Comparison of ENCODE assay signal across 8 cellular contexts in the genomic region with DNA sequence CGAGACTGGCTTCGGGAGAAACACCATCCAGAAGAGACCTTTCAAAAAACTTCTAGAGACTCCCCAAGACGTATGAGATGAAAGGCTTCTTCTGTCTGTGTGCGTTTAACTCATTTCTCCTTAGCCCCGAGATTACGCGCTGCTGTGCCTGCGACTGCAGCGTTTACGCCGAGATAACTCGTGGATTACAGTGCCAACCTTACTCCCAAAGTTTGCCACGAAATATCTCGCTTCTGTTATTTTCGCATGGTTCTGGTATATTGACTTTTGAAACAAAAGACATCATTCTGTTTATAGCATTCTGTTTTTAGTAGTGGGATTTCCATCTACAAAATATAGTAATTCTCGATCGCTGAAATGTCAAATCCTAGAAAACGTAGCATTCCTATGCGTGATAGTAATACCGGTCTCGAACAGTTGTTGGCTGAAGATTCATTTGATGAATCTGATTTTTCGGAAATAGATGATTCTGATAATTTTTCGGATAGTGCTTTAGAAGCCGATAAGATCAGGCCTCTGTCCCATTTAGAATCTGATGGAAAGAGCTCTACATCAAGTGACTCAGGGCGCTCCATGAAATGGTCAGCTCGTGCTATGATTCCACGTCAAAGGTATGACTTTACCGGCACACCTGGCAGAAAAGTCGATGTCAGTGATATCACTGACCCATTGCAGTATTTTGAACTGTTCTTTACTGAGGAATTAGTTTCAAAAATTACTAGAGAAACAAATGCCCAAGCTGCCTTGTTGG. TPM values are rescaled to one million over a fixed set of nuclear protein-coding genes. Genes with fewer than 3 reads are reported as not detected.
DNase-seq lines count a peak whose midpoint lies in the region; ATAC-seq and TF ChIP-seq lines count a peak whose summit lies in the region.

No MANE protein-coding gene starts in this region.

- H3K36me3 ChIP-seq in GM23338 (ENCODE audit: insufficient read depth) (no peaks in the 10 kb centered on the region), skeletal muscle tissue (ENCODE audit: control insufficient read depth in 3 of 3, insufficient read depth in 3 of 3, low read length in 3 of 3) (peaks cover 0 to 4% (median 0%) of the 10 kb centered on the region in 3 donors)

- H3K4me1 Mint-ChIP-seq in GM23338, result peaks cover 4% of the 10 kb centered on the region; the same call in 2 of the 3 replicates
- H3K4me1 Mint-ChIP-seq in activated B cell treated with CpG ODN at 0.5 μM for 24 hours, result peaks cover 42% of the 10 kb centered on the region

- H3K27me3 ChIP-seq in GM23338 (ENCODE audit: insufficient read depth), result no peaks in the 10 kb centered on the region
- H3K27me3 ChIP-seq in right cardiac atrium (ENCODE audit: control insufficient read depth, insufficient read depth), result no peaks in the 10 kb centered on the region
- H3K27me3 ChIP-seq in skeletal muscle tissue (ENCODE audit: control insufficient read depth in 3 of 3, insufficient read depth in 3 of 3, low read length in 3 of 3), result no peaks in the 10 kb centered on the region

- peak overlapping the region; percentile 80 to 98 (median 83) for H3K9ac ChIP-seq in skeletal muscle tissue (ENCODE audit: low read depth in 1 of 3, low read length in 3 of 3)

- CTCF ChIA-PET in activated B cell treated with CpG ODN at 0.5 μM for 24 hours (lab: Charles Lee), result interaction anchor here (0.9 to 1.6 kb wide), 5 partner anchors 107 to 265 kb away, joined by 3 to 7 read pairs (median 4); a partner anchor contains a TSS

- POLR2A ChIA-PET in activated B cell treated with CpG ODN at 0.5 μM for 24 hours (lab: Charles Lee), result interaction anchor here (0.6 to 2.1 kb wide), 22 partner anchors 8 to 1443 kb away, joined by 3 to 32 read pairs (median 5); a partner anchor contains a TSS

- H3K79me2 ChIP-seq in GM23338 (replicated peaks; ENCODE audit: insufficient read depth), result peaks cover 42% of the 10 kb centered on the region

- DNase-seq in GM23338 (ENCODE audit: low spot score) (no peak), activated B cell treated with CpG ODN at 0.5 μM for 24 hours (no peak), right cardiac atrium (no peak), MV-4-11 (lab: John Stamatoyannopoulos, UW) (no peak), NAMALWA (ENCODE audit: low spot score) (no peak)

- peaks cover 4% of the 10 kb centered on the region; the same call in 2 of the 3 replicates for H3K9me3 Mint-ChIP-seq in GM23338
- H3K9me3 Mint-ChIP-seq in activated B cell treated with CpG ODN at 0.5 μM for 24 hours, result peaks cover 4% of the 10 kb centered on the region

- H3K9me2 ChIP-seq in GM23338 (ENCODE audit: insufficient read depth), result no peaks in the 10 kb centered on the region

- H3K4me1 ChIP-seq in GM23338 (ENCODE audit: insufficient read depth), result peaks cover 9% of the 10 kb centered on the region; the same call in 1 of the 2 replicates
- H3K4me1 ChIP-seq in right cardiac atrium (ENCODE audit: control insufficient read depth, insufficient read depth, low read length), result peaks cover 4% of the 10 kb centered on the region
- H3K4me1 ChIP-seq in skeletal muscle tissue (ENCODE audit: control insufficient read depth in 3 of 3, insufficient read depth in 3 of 3, low read length in 3 of 3), result peaks cover 14 to 30% (median 21%) of the 10 kb centered on the region in 3 donors

- peaks cover 12% of the 10 kb centered on the region for H3K27me3 Mint-ChIP-seq in GM23338 (ENCODE audit: insufficient read depth, low read depth, poor library complexity)
- no peaks in the 10 kb centered on the region for H3K27me3 Mint-ChIP-seq in activated B cell treated with CpG ODN at 0.5 μM for 24 hours

- H3K9me3 ChIP-seq in right cardiac atrium (ENCODE audit: control insufficient read depth, low read length) (no peaks in the 10 kb centered on the region), skeletal muscle tissue (ENCODE audit: control insufficient read depth in 3 of 3, low read length in 3 of 3) (no peaks in the 10 kb centered on the region)

- H3K4me3 Mint-ChIP-seq in GM23338, result peak overlapping the region; percentile 100
- H3K4me3 Mint-ChIP-seq in activated B cell treated with CpG ODN at 0.5 μM for 24 hours, result peak overlapping the region; percentile 99

- H3K4me3 ChIP-seq in GM23338 (peak overlapping the region; percentile 89), right cardiac atrium (ENCODE audit: low read length) (peak overlapping the region; percentile 93), skeletal muscle tissue (ENCODE audit: low read length in 3 of 3) (peak overlapping the region; percentile 91 to 99 (median 94))

- no peaks in the 10 kb centered on the region for H3K36me3 Mint-ChIP-seq in GM23338 (ENCODE audit: low read depth)
- peaks cover 28% of the 10 kb centered on the region for H3K36me3 Mint-ChIP-seq in activated B cell treated with CpG ODN at 0.5 μM for 24 hours (ENCODE audit: low read depth)

- ATAC-seq in GM23338, result peak; percentile 21
- peak; percentile 18 for ATAC-seq in activated B cell treated with CpG ODN at 0.5 μM for 24 hours (ENCODE audit: low read depth)
- peak; percentile 22 to 37 for ATAC-seq in right cardiac atrium
- ATAC-seq in HG02885 (IDR thresholded peaks at IDR 0.05; ENCODE audit: poor library complexity, unreplicated experiment), result no peak
- ATAC-seq in GM18858 (IDR thresholded peaks at IDR 0.05; ENCODE audit: unreplicated experiment), result no peak

- H3F3A ChIP-seq in GM23338 (replicated peaks; ENCODE audit: low read depth), result 0 out of 2 replicates have a peak, but pooled peaks cover 3% of the 10 kb centered on the region

- no peaks in the 10 kb centered on the region for H4K20me1 ChIP-seq in GM23338 (replicated peaks; ENCODE audit: insufficient read depth)

- peak overlapping the region; percentile 93 for H2AFZ ChIP-seq in GM23338

- no peak for TF ChIP-seq CTCF in GM23338 (conservative IDR thresholded peaks at IDR 0.05; ENCODE audit: low read depth in 2 of 2)
- no peak for TF ChIP-seq CTCF in activated B cell treated with CpG ODN at 0.5 μM for 24 hours (IDR thresholded peaks at IDR 0.05)

- WGBS in right cardiac atrium, result 22% methylated on average over 29 of the region's 29 CpGs

- intact Hi-C loops in activated B cell treated with CpG ODN at 0.5 μM for 24 hours (cut with micrococcal nuclease) (loop anchor here (1.0 to 10.0 kb wide), 7 partner anchors 55 to 1442 kb away; a partner anchor contains a TSS), right cardiac atrium (cut with DNase I) (loop anchor here in 2 of 4 donors (5.0 kb wide), 2 partner anchors 110 to 120 kb away; a partner anchor contains a TSS)

- H3K27ac Mint-ChIP-seq in GM23338 (peak overlapping the region; percentile 99), activated B cell treated with CpG ODN at 0.5 μM for 24 hours (peak overlapping the region; percentile 98)

- peak overlapping the region; percentile 85 for H3K4me2 ChIP-seq in GM23338

- H3K27ac ChIP-seq in GM23338 (ENCODE audit: low read depth) (no peak overlapping the region), right cardiac atrium (ENCODE audit: low read length) (peak overlapping the region; percentile 77), skeletal muscle tissue (ENCODE audit: low read depth, low read length) (peak overlapping the region; percentile 86)

TF ChIP-seq in GM23338, 12 proteins besides CTCF, POLR2A, EP300 and RAD21 (continues in another document):
- TF ChIP-seq JUNB (IDR thresholded peaks at IDR 0.05; ENCODE audit: unreplicated experiment) (no peak), POLR2AphosphoS5 (IDR thresholded peaks at IDR 0.05; ENCODE audit: low read depth) (no peak), CREB1 (CRISPR knock-in tag; IDR thresholded peaks at IDR 0.05; ENCODE audit: low read depth) (no peak), EZH2phosphoT487 (IDR thresholded peaks at IDR 0.05; ENCODE audit: unreplicated experiment) (no peak), STAT1 (IDR thresholded peaks at IDR 0.05; ENCODE audit: unreplicated experiment) (no peak), EZH2 (IDR thresholded peaks at IDR 0.05; ENCODE audit: low read depth, unreplicated experiment) (no peak)

RNA-seq across cellular contexts. Expression of a gene that starts 0.5 kb away (rescaled TPM):
- total RNA-seq in GM23338 (2014; rRNA removed; shearing (Covaris generic)), result 0.39 and 0.66 TPM in 2 replicates
- 0.50 and 0.61 TPM in 2 replicates for polyA plus RNA-seq in GM23338 (2016; fragmentation: Nextera tagmentation; extraction: Ambion mirVana)
- 4.8 and 5.3 TPM in 2 replicates for total RNA-seq in activated B cell treated with CpG ODN at 0.5 μM for 24 hours
- total RNA-seq in right cardiac atrium, result 1 to 10 TPM; 2.2 to 2.9 (median 2.7) TPM
- polyA plus RNA-seq in right cardiac atrium, result 1.5 TPM
- 1.0 TPM for total RNA-seq in skeletal muscle tissue

RNA-seq across cellular contexts. Expression of a gene that starts 0.7 kb away (rescaled TPM):
- total RNA-seq in GM23338 (2014; rRNA removed; shearing (Covaris generic)), result 18.3 and 26.2 TPM in 2 replicates
- polyA plus RNA-seq in GM23338 (2016; fragmentation: Nextera tagmentation; extraction: Ambion mirVana) (50.0 and 55.1 TPM in 2 replicates), right cardiac atrium (109 TPM)
- total RNA-seq in activated B cell treated with CpG ODN at 0.5 μM for 24 hours (29.8 and 31.9 TPM in 2 replicates), right cardiac atrium (10 to 100 TPM; 66.0 to 90.0 (median 72.8) TPM), skeletal muscle tissue (22.4 TPM)

Comparison
In these comparisons a context has a peak if more than half of its experiments do, and no peak if none do; other contexts are left out.
1. ATAC-seq: peak in GM23338 (single experiment), activated B cell treated with CpG ODN at 0.5 μM for 24 hours (single experiment) and right cardiac atrium (2 of 2); none in HG02885 (single experiment) and GM18858 (single experiment).
2. Peak in every context shown above with its lines, with median percentiles within 50 percentile points of each other: H3K4me3 ChIP-seq.